Comparison of ENCODE assay signal across 1 cellular context in genomic region chr16:84725481-84726078, GRCh38.
TF ChIP-seq lines count a peak whose summit lies in the region.

No MANE protein-coding gene starts in this region.

TF ChIP-seq in GM23338, 12 proteins besides CTCF, POLR2A, EP300 and RAD21 (continued from another document):
- TF ChIP-seq ZNF462 (CRISPR knock-in tag; IDR thresholded peaks at IDR 0.05) (no peak), JUNB (IDR thresholded peaks at IDR 0.05; ENCODE audit: unreplicated experiment) (no peak), CREB1 (CRISPR knock-in tag; IDR thresholded peaks at IDR 0.05; ENCODE audit: low read depth) (no peak), EZH2 (IDR thresholded peaks at IDR 0.05; ENCODE audit: low read depth, unreplicated experiment) (no peak)
- TF ChIP-seq, protein P1, sequence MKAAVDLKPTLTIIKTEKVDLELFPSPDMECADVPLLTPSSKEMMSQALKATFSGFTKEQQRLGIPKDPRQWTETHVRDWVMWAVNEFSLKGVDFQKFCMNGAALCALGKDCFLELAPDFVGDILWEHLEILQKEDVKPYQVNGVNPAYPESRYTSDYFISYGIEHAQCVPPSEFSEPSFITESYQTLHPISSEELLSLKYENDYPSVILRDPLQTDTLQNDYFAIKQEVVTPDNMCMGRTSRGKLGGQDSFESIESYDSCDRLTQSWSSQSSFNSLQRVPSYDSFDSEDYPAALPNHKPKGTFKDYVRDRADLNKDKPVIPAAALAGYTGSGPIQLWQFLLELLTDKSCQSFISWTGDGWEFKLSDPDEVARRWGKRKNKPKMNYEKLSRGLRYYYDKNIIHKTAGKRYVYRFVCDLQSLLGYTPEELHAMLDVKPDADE (IDR thresholded peaks at IDR 0.05): no peak
- TF ChIP-seq, protein P2, sequence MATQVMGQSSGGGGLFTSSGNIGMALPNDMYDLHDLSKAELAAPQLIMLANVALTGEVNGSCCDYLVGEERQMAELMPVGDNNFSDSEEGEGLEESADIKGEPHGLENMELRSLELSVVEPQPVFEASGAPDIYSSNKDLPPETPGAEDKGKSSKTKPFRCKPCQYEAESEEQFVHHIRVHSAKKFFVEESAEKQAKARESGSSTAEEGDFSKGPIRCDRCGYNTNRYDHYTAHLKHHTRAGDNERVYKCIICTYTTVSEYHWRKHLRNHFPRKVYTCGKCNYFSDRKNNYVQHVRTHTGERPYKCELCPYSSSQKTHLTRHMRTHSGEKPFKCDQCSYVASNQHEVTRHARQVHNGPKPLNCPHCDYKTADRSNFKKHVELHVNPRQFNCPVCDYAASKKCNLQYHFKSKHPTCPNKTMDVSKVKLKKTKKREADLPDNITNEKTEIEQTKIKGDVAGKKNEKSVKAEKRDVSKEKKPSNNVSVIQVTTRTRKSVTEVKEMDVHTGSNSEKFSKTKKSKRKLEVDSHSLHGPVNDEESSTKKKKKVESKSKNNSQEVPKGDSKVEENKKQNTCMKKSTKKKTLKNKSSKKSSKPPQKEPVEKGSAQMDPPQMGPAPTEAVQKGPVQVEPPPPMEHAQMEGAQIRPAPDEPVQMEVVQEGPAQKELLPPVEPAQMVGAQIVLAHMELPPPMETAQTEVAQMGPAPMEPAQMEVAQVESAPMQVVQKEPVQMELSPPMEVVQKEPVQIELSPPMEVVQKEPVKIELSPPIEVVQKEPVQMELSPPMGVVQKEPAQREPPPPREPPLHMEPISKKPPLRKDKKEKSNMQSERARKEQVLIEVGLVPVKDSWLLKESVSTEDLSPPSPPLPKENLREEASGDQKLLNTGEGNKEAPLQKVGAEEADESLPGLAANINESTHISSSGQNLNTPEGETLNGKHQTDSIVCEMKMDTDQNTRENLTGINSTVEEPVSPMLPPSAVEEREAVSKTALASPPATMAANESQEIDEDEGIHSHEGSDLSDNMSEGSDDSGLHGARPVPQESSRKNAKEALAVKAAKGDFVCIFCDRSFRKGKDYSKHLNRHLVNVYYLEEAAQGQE (IDR thresholded peaks at IDR 0.05; ENCODE audit: unreplicated experiment): no peak
